26 cellular contexts compared by ENCODE assay signal in genomic region chr10:9103301-9103700, GRCh38.
"Had no signal": no experiment of that assay in that cellular context is flagged by ENCODE, and none has a peak within 500 bp of the region (broad histone marks: within the 10 kb centered on the region; RNA-seq: fewer than 3 reads in every experiment).

No MANE protein-coding gene starts in this region.

- H3K27ac ChIP-seq: ascending aorta, cardiac muscle cell, Peyer's patch, RWPE1, SJCRH30 had no signal

- H3K36me3 ChIP-seq: ascending aorta, cardiac muscle cell, Peyer's patch, SJCRH30 had no signal

- H3K4me1 ChIP-seq: ascending aorta, Peyer's patch, SJCRH30 had no signal

- ATAC-seq: activated CD8-positive, alpha-beta T cell treated with anti-CD3 and anti-CD28 coated beads, Interleukin-2, amount 10 ng/mL, durations not matched to agents 7 days and 5 days; WTC11 had no signal

- H3K9me3 ChIP-seq: ascending aorta, Peyer's patch, SJCRH30 had no signal

- H3K4me3 ChIP-seq: ascending aorta, cardiac muscle cell, Peyer's patch, SJCRH30 had no signal

- DNase-seq: activated CD4-positive, alpha-beta T cell treated with anti-CD3 and anti-CD28 coated beads for 48 hours; activated CD4-positive, alpha-beta T cell treated with anti-CD3 and anti-CD28 coated beads, Interleukin-2, amount 50 U/mL, for 4 hours; activated CD4-positive, CD25-positive, alpha-beta regulatory T cell treated with anti-CD3 and anti-CD28 coated beads, Interleukin-2, amount 50 U/mL, for 72 hours; activated CD8-positive, alpha-beta memory T cell treated with anti-CD3 and anti-CD28 coated beads, Interleukin-2, amount 50 U/mL, for 48 hours; activated CD8-positive, alpha-beta T cell treated with anti-CD3 and anti-CD28 coated beads, Interleukin-2, amount 10 ng/mL, durations not matched to agents 7 days and 5 days; activated naive CD4-positive, alpha-beta T cell treated with anti-CD3 and anti-CD28 coated beads, Interleukin-2, amount 50 U/mL, for 16 hours; activated naive CD8-positive, alpha-beta T cell treated with anti-CD3 and anti-CD28 coated beads, Interleukin-2, amount 10 ng/mL, durations not matched to agents 7 days and 5 days; activated T-cell treated with anti-CD3 and anti-CD28 coated beads, Interleukin-2, amount 50 U/mL, for 1 hour; amniotic stem cell; cerebellar nuclear complex; KBM-7; NCI-H1092; NCI-H1417; NCI-H1930; NCI-H2171; NCI-H2227 treated with DMSO at 0.1 percent for 48 hours; NCI-H446 treated with DMSO at 0.1 percent for 48 hours; NCI-H524 treated with DMSO at 0.1 percent for 48 hours; NCI-H748 treated with DMSO at 0.1 percent for 48 hours; Peyer's patch; Right ventricle myocardium superior had no signal

- H3K27me3 ChIP-seq: ascending aorta, Peyer's patch, SJCRH30 had no signal
